In the genomic region with DNA sequence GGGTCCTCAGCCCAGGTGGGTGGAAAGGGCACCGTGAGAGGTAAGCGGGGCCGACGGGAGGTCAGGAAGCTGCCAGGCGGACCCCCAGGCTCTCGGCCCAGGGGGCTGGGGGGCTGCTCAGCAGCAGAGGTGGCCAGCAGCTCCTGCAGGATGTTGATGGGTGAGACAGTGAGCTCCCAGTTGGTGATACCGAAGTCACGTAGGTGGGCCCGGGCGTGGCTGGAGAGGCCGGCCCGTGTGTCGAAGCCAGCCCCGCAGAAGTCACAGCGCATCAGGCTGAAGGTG, we compare ENCODE assay signal across 25 cellular contexts. TPM values are rescaled to one million over a fixed set of nuclear protein-coding genes. Genes with fewer than 3 reads are reported as not detected.
"Had no signal": no experiment of that assay in that cellular context is flagged by ENCODE, and none has a peak within 500 bp of the region (broad histone marks: within the 10 kb centered on the region; RNA-seq: fewer than 3 reads in every experiment).

No MANE protein-coding gene starts in this region.

- H3K9me3 Mint-ChIP-seq: activated naive CD4-positive, alpha-beta T cell treated with anti-CD3 and anti-CD28 coated beads for 36 hours; activated T-cell treated with anti-CD3 and anti-CD28 coated beads, Interleukin-2, amount 50 U/mL, for 4 hours; T-helper 1 cell treated with Interleukin-12 subunit alpha and Interleukin-12 subunit beta and Interleukin-4 antibody, amounts not matched to agents 30 μg/mL and 1 μg/mL, for 36 hours; WTC11 had no signal

- H3K27me3 Mint-ChIP-seq: activated naive CD8-positive, alpha-beta T cell had no signal

- H3K27me3 ChIP-seq: brain microvascular endothelial cell, cardiac muscle cell, SJSA1 had no signal

- H3K4me3 ChIP-seq: cardiac muscle cell, SJSA1 had no signal

- H3K4me3 Mint-ChIP-seq: activated naive CD4-positive, alpha-beta T cell treated with anti-CD3 and anti-CD28 coated beads for 36 hours; activated naive CD8-positive, alpha-beta T cell; activated T-cell treated with anti-CD3 and anti-CD28 coated beads, Interleukin-2, amount 50 U/mL, for 4 hours; T-helper 1 cell treated with Interleukin-12 subunit alpha and Interleukin-12 subunit beta and Interleukin-4 antibody, amounts not matched to agents 30 μg/mL and 1 μg/mL, for 36 hours; WTC11 had no signal

- H3K36me3 Mint-ChIP-seq: activated naive CD8-positive, alpha-beta T cell; WTC11 had no signal

- H3K9me3 ChIP-seq: SJSA1 had no signal

- H3K36me3 ChIP-seq: brain microvascular endothelial cell had no signal

- ATAC-seq: activated T-cell treated with anti-CD3 and anti-CD28 coated beads, Interleukin-2, amount 50 U/mL, for 4 hours; SK-N-SH treated with all-trans-retinoic acid at 6 μM for 48 hours; WTC11 had no signal

- H3K27ac Mint-ChIP-seq: activated naive CD8-positive, alpha-beta T cell had no signal

- H3K27ac ChIP-seq: brain microvascular endothelial cell, cardiac muscle cell, SJSA1 had no signal

- DNase-seq: activated CD4-positive, alpha-beta T cell treated with anti-CD3 and anti-CD28 coated beads for 48 hours; activated CD4-positive, alpha-beta T cell treated with anti-CD3 and anti-CD28 coated beads, Interleukin-2, amount 50 U/mL, for 4 hours; activated CD4-positive, CD25-positive, alpha-beta regulatory T cell treated with anti-CD3 and anti-CD28 coated beads, Interleukin-2, amount 50 U/mL, for 72 hours; activated gamma-delta T cell; activated naive CD4-positive, alpha-beta T cell treated with anti-CD3 and anti-CD28 coated beads for 36 hours; activated T-cell treated with anti-CD3 and anti-CD28 coated beads, Interleukin-2, amount 50 U/mL, for 4 hours; amygdala; brain microvascular endothelial cell; Karpas-422; MM.1S; NCI-H1105 treated with DMSO at 0.1 percent for 48 hours; NCI-H1436 treated with DMSO at 0.1 percent for 48 hours; NCI-H187; NCI-H2081; NCI-H510A treated with DMSO at 0.1 percent for 48 hours; NCI-H69; NK-92 treated with Interleukin-12 subunit alpha and Interleukin-12 subunit beta, amount 100 ng/mL, for 24 hours; SHP77; SW 1271 had no signal

RNA-seq across cellular contexts. Expression of a gene that starts 27.6 kb away (rescaled TPM):
- total RNA-seq: cardiac muscle cell, SJSA1 had no signal

RNA-seq across cellular contexts. Expression of a gene that starts 42.5 kb away (rescaled TPM):
- total RNA-seq: cardiac muscle cell, SJSA1, WTC11 had no signal
